22 cellular contexts compared by ENCODE assay signal in the genomic region with DNA sequence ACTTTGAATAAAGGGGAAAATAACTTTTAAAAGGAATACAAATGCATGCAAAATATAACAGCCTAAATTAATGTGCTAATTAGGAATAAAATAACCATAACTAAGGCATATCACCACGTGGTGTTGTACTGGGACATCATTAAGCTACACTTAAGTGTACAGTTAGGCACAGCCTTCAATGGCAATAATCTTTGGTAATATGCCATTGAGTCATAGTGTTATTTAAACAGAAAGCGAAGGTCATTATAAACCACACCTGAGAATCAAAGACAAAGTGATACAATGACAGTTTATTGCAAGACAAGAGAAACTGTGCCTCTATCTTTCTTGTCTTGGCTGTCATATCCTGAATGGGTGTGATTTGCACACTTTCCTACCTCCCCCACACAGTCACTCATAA. TPM values are rescaled to one million over a fixed set of nuclear protein-coding genes. Genes with fewer than 3 reads are reported as not detected.
"Had no signal": no experiment of that assay in that cellular context is flagged by ENCODE, and none has a peak within 500 bp of the region (broad histone marks: within the 10 kb centered on the region; RNA-seq: fewer than 3 reads in every experiment).

No MANE protein-coding gene starts in this region.

- H3K4me3 ChIP-seq: PC-9, Peyer's patch, SJCRH30 had no signal

- H3K27ac ChIP-seq: HL-60, PC-9, Peyer's patch, SJCRH30 had no signal

- H3K36me3 ChIP-seq: Peyer's patch, SJCRH30 had no signal

- H3K9me3 ChIP-seq: Peyer's patch, SJCRH30 had no signal

- H2AFZ ChIP-seq: PC-9 had no signal

- DNase-seq: KBM-7; MV-4-11; NCI-H1048; NCI-H1105; NCI-H187; NCI-H2029; NCI-H2081 treated with DMSO at 0.1 percent for 48 hours; NCI-H2171; NCI-H226; NCI-H446; NCI-H510A; NCI-H524 treated with DMSO at 0.1 percent for 48 hours; NCI-H82; NK-92 treated with Interleukin-12 subunit alpha and Interleukin-12 subunit beta, amount 100 ng/mL, for 24 hours; OCI-M1; PC-9; Peyer's patch; SHP77 treated with DMSO at 0.1 percent for 48 hours; SJCRH30 had no signal

- H3K27me3 ChIP-seq: Peyer's patch had no signal

- ATAC-seq: Right ventricle myocardium inferior, SK-N-SH treated with all-trans-retinoic acid at 6 μM for 48 hours had no signal

- H3K4me2 ChIP-seq: PC-9 had no signal

- H3K4me1 ChIP-seq: Peyer's patch had no signal

RNA-seq across cellular contexts. Expression of gene AUTS2, which starts 30.5 kb away (rescaled TPM):
- total RNA-seq: PC-9 had no signal
